In genomic region chr10:24536653-24537052, GRCh38 we compare ENCODE assay signal across 24 cellular contexts.
DNase-seq lines count a peak whose midpoint lies in the region; ATAC-seq and TF ChIP-seq lines count a peak whose summit lies in the region.
"Had no signal": no experiment of that assay in that cellular context is flagged by ENCODE, and none has a peak within 500 bp of the region (broad histone marks: within the 10 kb centered on the region; RNA-seq: fewer than 3 reads in every experiment).

No MANE protein-coding gene starts in this region.

- H3K27ac ChIP-seq in hepatocyte: peak overlapping the region; percentile 76
- H3K27ac ChIP-seq: BLaER1 had no signal

- WGBS in hepatocyte (ENCODE audit: low lambda C conversion rate, missing lambda C conversion rate): 75% methylated on average over 11 of the region's 11 CpGs

- H3K4me3 ChIP-seq in hepatocyte: no peak overlapping the region
- H3K4me3 ChIP-seq: BLaER1, GM12878 had no signal

- intact Hi-C loops in head of caudate nucleus (cut with DNase I): no loop called here

- H3K27me3 ChIP-seq in hepatocyte: no peaks in the 10 kb centered on the region
- H3K27me3 ChIP-seq: BE2C, BLaER1 had no signal

- DNase-seq in head of caudate nucleus (peak in 28 of 42 donors; percentile 12 to 71 (median 48)), hepatocyte (ENCODE audit: low spot score) (no peak), progenitor cell of endocrine pancreas (ENCODE audit: low spot score, unreplicated experiment) (no peak), SW480 (ENCODE audit: low spot score) (no peak), superior temporal gyrus (ENCODE audit: extremely low spot score) (no peak)
- DNase-seq: 8988T; ACHN; BE2C; C1 segment of cervical spinal cord; CD4-positive, alpha-beta memory T cell; CD4-positive, CD25-positive, alpha-beta regulatory T cell; CD8-positive, alpha-beta memory T cell; COR-L47; DMS 273 treated with DMSO at 0.1 percent for 48 hours; DMS153; DMS53; DMS79; DND-41; EL; GDM1 had no signal

- no peaks in the 10 kb centered on the region for H3K27me3 Mint-ChIP-seq in progenitor cell of endocrine pancreas
- H3K27me3 Mint-ChIP-seq: CD4-positive, alpha-beta memory T cell; CD4-positive, CD25-positive, alpha-beta regulatory T cell; CD8-positive, alpha-beta memory T cell had no signal

- H2AFZ ChIP-seq in hepatocyte: no peak overlapping the region

- H3K36me3 Mint-ChIP-seq in progenitor cell of endocrine pancreas (ENCODE audit: insufficient read depth): peaks cover 67% of the 10 kb centered on the region
- H3K36me3 Mint-ChIP-seq: CD14-positive monocyte; CD4-positive, alpha-beta memory T cell; CD4-positive, CD25-positive, alpha-beta regulatory T cell; CD8-positive, alpha-beta memory T cell had no signal

- peaks cover 6% of the 10 kb centered on the region for H3K4me1 ChIP-seq in hepatocyte (ENCODE audit: insufficient read depth)
- H3K4me1 ChIP-seq: BE2C, BLaER1 had no signal

- no peak for ATAC-seq in HG03469 (IDR thresholded peaks at IDR 0.05; ENCODE audit: unreplicated experiment)
- ATAC-seq: GM12878 had no signal

- H3K9me3 Mint-ChIP-seq in progenitor cell of endocrine pancreas (ENCODE audit: low read depth): peaks cover 2% of the 10 kb centered on the region
- H3K9me3 Mint-ChIP-seq: CD8-positive, alpha-beta memory T cell had no signal

- H4K20me1 ChIP-seq in hepatocyte (ENCODE audit: insufficient read depth, poor library complexity, severe bottlenecking): no peaks in the 10 kb centered on the region
- H4K20me1 ChIP-seq: BLaER1 had no signal

- H3K4me1 Mint-ChIP-seq in progenitor cell of endocrine pancreas (ENCODE audit: low read depth): peaks cover 31% of the 10 kb centered on the region
- H3K4me1 Mint-ChIP-seq: CD14-positive monocyte; CD4-positive, alpha-beta memory T cell; CD4-positive, CD25-positive, alpha-beta regulatory T cell; CD8-positive, alpha-beta memory T cell had no signal

- H3K36me3 ChIP-seq in hepatocyte (replicated peaks; ENCODE audit: insufficient read depth, low read depth): peaks cover 11% of the 10 kb centered on the region
- H3K36me3 ChIP-seq: BE2C had no signal

- H3K27ac Mint-ChIP-seq in progenitor cell of endocrine pancreas: peak overlapping the region; percentile 91
- H3K27ac Mint-ChIP-seq: CD14-positive monocyte; CD4-positive, alpha-beta memory T cell; CD4-positive, CD25-positive, alpha-beta regulatory T cell; CD8-positive, alpha-beta memory T cell had no signal

- TF ChIP-seq CTCF in hepatocyte (IDR thresholded peaks at IDR 0.05; ENCODE audit: poor library complexity) (no peak), progenitor cell of endocrine pancreas (IDR thresholded peaks at IDR 0.05; ENCODE audit: unreplicated experiment) (no peak)

- H3K4me3 Mint-ChIP-seq in progenitor cell of endocrine pancreas (ENCODE audit: low read depth): peak overlapping the region; percentile 27
- H3K4me3 Mint-ChIP-seq: CD14-positive monocyte; CD4-positive, alpha-beta memory T cell; CD4-positive, CD25-positive, alpha-beta regulatory T cell; CD8-positive, alpha-beta memory T cell had no signal

- no peaks in the 10 kb centered on the region for H3K79me2 ChIP-seq in hepatocyte

- H3K9me2 ChIP-seq in hepatocyte (replicated peaks; ENCODE audit: insufficient read depth): no peaks in the 10 kb centered on the region

- H3K9me3 ChIP-seq in hepatocyte (ENCODE audit: low read depth): no peaks in the 10 kb centered on the region
- H3K9me3 ChIP-seq: BE2C, BLaER1 had no signal

- no peak overlapping the region for H3K4me2 ChIP-seq in hepatocyte
- H3K4me2 ChIP-seq: BLaER1 had no signal

Comparison
In these comparisons a context has a peak if more than half of its experiments do, and no peak if none do; other contexts are left out.
1. DNase-seq: peak in head of caudate nucleus (28 of 42); none in hepatocyte (single experiment), progenitor cell of endocrine pancreas (single experiment), SW480 (single experiment) and superior temporal gyrus (single experiment).